Comparison of ENCODE assay signal across 8 cellular contexts in genomic region chr5:40436535-40437237, GRCh38.
DNase-seq lines count a peak whose midpoint lies in the region; ATAC-seq and TF ChIP-seq lines count a peak whose summit lies in the region.

No MANE protein-coding gene starts in this region.

- DNase-seq in CD4-positive, CD25-positive, alpha-beta regulatory T cell, result peak; percentile 17 to 78 (median 68)
- DNase-seq in GM20000 (ENCODE audit: low spot score), result peak; percentile 40
- DNase-seq in central memory CD4-positive, alpha-beta T cell, result peak; percentile 77
- DNase-seq in NK-92 (lab: John Stamatoyannopoulos, UW; ENCODE audit: unreplicated experiment), result no peak
- DNase-seq in endothelial cell (ENCODE audit: low spot score), result no peak
- DNase-seq in cortex of kidney (lab: John Stamatoyannopoulos, UW), result no peak
- DNase-seq in DMS79 treated with DMSO at 0.1 percent for 48 hours (lab: John Stamatoyannopoulos, UW), result no peak

- peaks cover 21 to 50% (median 39%) of the 10 kb centered on the region in 4 donors for H3K4me1 Mint-ChIP-seq in CD4-positive, CD25-positive, alpha-beta regulatory T cell
- no peaks in the 10 kb centered on the region for H3K4me1 Mint-ChIP-seq in endothelial cell (ENCODE audit: unreplicated experiment)

- TF ChIP-seq CTCF in GM20000 (IDR thresholded peaks at IDR 0.05; ENCODE audit: extremely low read depth, missing control alignments) (no peak), endothelial cell (IDR thresholded peaks at IDR 0.05; ENCODE audit: unreplicated experiment) (no peak)

- H3K27me3 ChIP-seq in CD4-positive, CD25-positive, alpha-beta regulatory T cell (ENCODE audit: control insufficient read depth, insufficient read depth, low read length), result no peaks in the 10 kb centered on the region

- H3K27ac Mint-ChIP-seq in CD4-positive, CD25-positive, alpha-beta regulatory T cell, result peak overlapping the region; percentile 89 to 94 (median 92)
- no peak overlapping the region for H3K27ac Mint-ChIP-seq in endothelial cell (ENCODE audit: unreplicated experiment)

- no peaks in the 10 kb centered on the region for H3K36me3 ChIP-seq in CD4-positive, CD25-positive, alpha-beta regulatory T cell (ENCODE audit: control insufficient read depth, insufficient read depth, low read length)

- ATAC-seq in CD4-positive, CD25-positive, alpha-beta regulatory T cell (ENCODE audit: low read depth in 2 of 2), result peak; percentile 72 to 88
- peak; percentile 31 for ATAC-seq in HG03520 (IDR thresholded peaks at IDR 0.05; ENCODE audit: unreplicated experiment)

- peak overlapping the region; percentile 76 for H3K27ac ChIP-seq in CD4-positive, CD25-positive, alpha-beta regulatory T cell (ENCODE audit: insufficient read depth, low read length, poor library complexity, severe bottlenecking)

- H3K9me3 ChIP-seq in CD4-positive, CD25-positive, alpha-beta regulatory T cell (ENCODE audit: control insufficient read depth in 2 of 2, low read length in 2 of 2), result no peaks in the 10 kb centered on the region

- H3K4me1 ChIP-seq in CD4-positive, CD25-positive, alpha-beta regulatory T cell (ENCODE audit: control insufficient read depth, insufficient read depth, low read length, poor library complexity, severe bottlenecking), result peaks cover 30% of the 10 kb centered on the region

- no peaks in the 10 kb centered on the region for H3K36me3 Mint-ChIP-seq in CD4-positive, CD25-positive, alpha-beta regulatory T cell
- H3K36me3 Mint-ChIP-seq in endothelial cell (ENCODE audit: low read depth, unreplicated experiment), result no peaks in the 10 kb centered on the region

- peaks cover 0 to 1% (median 0%) of the 10 kb centered on the region in 7 donors for H3K9me3 Mint-ChIP-seq in CD4-positive, CD25-positive, alpha-beta regulatory T cell
- no peaks in the 10 kb centered on the region for H3K9me3 Mint-ChIP-seq in endothelial cell (ENCODE audit: unreplicated experiment)

- H3K27me3 Mint-ChIP-seq in CD4-positive, CD25-positive, alpha-beta regulatory T cell, result peaks cover 6% of the 10 kb centered on the region
- H3K27me3 Mint-ChIP-seq in endothelial cell (ENCODE audit: unreplicated experiment), result no peaks in the 10 kb centered on the region

- H3K4me3 ChIP-seq in CD4-positive, CD25-positive, alpha-beta regulatory T cell (ENCODE audit: low read depth, low read length), result peak overlapping the region; percentile 67

- H3K4me3 Mint-ChIP-seq in CD4-positive, CD25-positive, alpha-beta regulatory T cell, result peak overlapping the region; percentile 34 to 80 (median 78)
- H3K4me3 Mint-ChIP-seq in endothelial cell (ENCODE audit: unreplicated experiment), result no peak overlapping the region

Comparison
In these comparisons a context has a peak if more than half of its experiments do, and no peak if none do; other contexts are left out.
1. DNase-seq: peak in CD4-positive, CD25-positive, alpha-beta regulatory T cell (3 of 3), GM20000 (single experiment) and central memory CD4-positive, alpha-beta T cell (single experiment); none in NK-92 (single experiment), endothelial cell (single experiment), cortex of kidney (single experiment) and DMS79 treated with DMSO at 0.1 percent for 48 hours (single experiment).